In genomic region chr19:23065306-23065705, GRCh38 we compare ENCODE assay signal across 29 cellular contexts. TPM values are rescaled to one million over a fixed set of nuclear protein-coding genes. Genes with fewer than 3 reads are reported as not detected.
"Had no signal": no experiment of that assay in that cellular context is flagged by ENCODE, and none has a peak within 500 bp of the region (broad histone marks: within the 10 kb centered on the region; RNA-seq: fewer than 3 reads in every experiment).

No MANE protein-coding gene starts in this region.

- H3K27ac ChIP-seq: adrenal gland, ascending aorta, body of pancreas, brain microvascular endothelial cell, breast epithelium, cardiac muscle cell had no signal

- H3K27me3 ChIP-seq: adrenal gland, ascending aorta, body of pancreas, brain microvascular endothelial cell, breast epithelium, cardiac muscle cell had no signal

- H3K4me3 ChIP-seq: adrenal gland, ascending aorta, body of pancreas, breast epithelium, cardiac muscle cell had no signal

- H3K36me3 ChIP-seq: adrenal gland, ascending aorta, brain microvascular endothelial cell, breast epithelium, cardiac muscle cell had no signal

- DNase-seq: activated effector memory CD4-positive, alpha-beta T cell treated with anti-CD3 and anti-CD28 coated beads, Interleukin-2, amount 50 U/mL, for 16 hours; activated effector memory CD4-positive, alpha-beta T cell treated with Interleukin-2 at 50 U/mL for 16 hours; activated gamma-delta T cell; activated gamma-delta T cell treated with Interleukin-2 at 50 U/mL for 16 hours; activated naive CD4-positive, alpha-beta T cell; activated naive CD4-positive, alpha-beta T cell treated with anti-CD3 and anti-CD28 coated beads for 36 hours; activated naive CD4-positive, alpha-beta T cell treated with anti-CD3 and anti-CD28 coated beads, Interleukin-2, amount 10 ng/mL, durations not matched to agents 7 days and 5 days; activated naive CD4-positive, alpha-beta T cell treated with anti-CD3 and anti-CD28 coated beads, Interleukin-2, amount 50 U/mL, for 16 hours; activated naive CD4-positive, alpha-beta T cell treated with Interleukin-2 at 50 U/mL for 16 hours; activated naive CD8-positive, alpha-beta T cell treated with anti-CD3 and anti-CD28 coated beads for 36 hours; activated naive CD8-positive, alpha-beta T cell treated with anti-CD3 and anti-CD28 coated beads, Interleukin-2, amount 10 ng/mL, durations not matched to agents 7 days and 5 days; activated naive CD8-positive, alpha-beta T cell treated with anti-CD3 and anti-CD28 coated beads, Interleukin-2, amount 50 U/mL, for 24 hours; activated T-cell treated with anti-CD3 and anti-CD28 coated beads, Interleukin-2, amount 50 U/mL, for 1 hour; activated T-cell treated with anti-CD3 and anti-CD28 coated beads, Interleukin-2, amount 50 U/mL, for 24 hours; activated T-cell treated with anti-CD3 and anti-CD28 coated beads, Interleukin-2, amount 50 U/mL, for 4 hours; activated T-cell treated with anti-CD3 and anti-CD28 coated beads, Interleukin-2, amount 50 U/mL, for 48 hours; activated T-cell treated with anti-CD3 and anti-CD28 coated beads, Interleukin-2, amount 50 U/mL, for 72 hours; adrenal gland; amniotic stem cell; anterior cingulate cortex; aorta; body of pancreas; brain microvascular endothelial cell; caudate nucleus; central memory CD4-positive, alpha-beta T cell; cerebellar nuclear complex had no signal

- H3K9me3 ChIP-seq: adrenal gland, ascending aorta, body of pancreas, breast epithelium had no signal

- H3K4me1 ChIP-seq: adrenal gland, ascending aorta, breast epithelium had no signal

RNA-seq across cellular contexts. Expression of gene ZNF730, which starts 51.5 kb away (rescaled TPM):
- polyA plus RNA-seq: aorta had no signal
